ENCODE assay signal across 11 cellular contexts in the genomic region with DNA sequence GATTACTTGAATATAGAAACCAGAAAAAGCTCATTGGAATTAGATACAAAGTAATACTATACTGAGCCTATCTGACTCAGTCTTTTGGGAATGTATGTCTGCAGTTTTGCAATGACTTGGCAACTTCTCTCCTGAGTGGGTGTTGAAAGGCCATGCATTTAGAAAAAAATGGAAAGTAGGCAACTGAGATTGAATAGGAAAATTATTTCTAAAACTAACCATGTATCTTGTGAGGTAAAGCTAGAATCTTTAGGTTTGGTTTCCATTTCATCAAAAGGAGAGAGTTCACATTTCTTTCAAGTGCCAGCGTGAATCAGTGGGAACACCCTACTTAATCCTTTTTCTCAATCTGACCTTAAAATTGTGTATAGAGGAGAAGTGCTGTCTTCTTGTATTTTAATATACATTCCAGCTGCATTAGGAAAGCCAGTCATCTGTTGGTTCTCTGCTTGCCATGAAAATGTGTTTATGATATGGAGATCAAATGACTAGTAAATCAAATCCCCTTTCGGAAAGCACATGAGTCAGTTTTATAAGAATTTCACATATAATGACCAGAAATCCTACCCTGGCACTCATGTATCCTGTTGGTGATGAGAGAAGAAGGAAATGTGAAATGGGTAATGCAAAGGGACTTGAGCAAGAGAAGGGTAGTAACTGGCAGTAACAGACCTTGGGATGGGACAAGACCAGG. TPM values are rescaled to one million over a fixed set of nuclear protein-coding genes. Genes with fewer than 3 reads are reported as not detected.
A peak's percentile ranks its signal among the peaks of the same experiment; 100 is the strongest.
DNase-seq lines count a peak whose midpoint lies in the region; ATAC-seq and TF ChIP-seq lines count a peak whose summit lies in the region.
"Had no signal": no experiment of that assay in that cellular context is flagged by ENCODE, and none has a peak within 500 bp of the region (broad histone marks: within the 10 kb centered on the region; RNA-seq: fewer than 3 reads in every experiment).

No MANE protein-coding gene starts in this region.

- WGBS in heart right ventricle, 2 donors, result 95 to 98% methylated on average over 2 of the region's 2 CpGs
- 37% methylated on average over 2 of the region's 2 CpGs for WGBS in urinary bladder
- 78% methylated on average over 2 of the region's 2 CpGs for WGBS in suprapubic skin

- DNase-seq in heart right ventricle, result no peak
- no peak for DNase-seq in right atrium auricular region (ENCODE audit: low spot score)
- peak; percentile 95 for DNase-seq in astrocyte of the spinal cord (ENCODE audit: low read depth, low spot score)
- DNase-seq in kidney tubule cell (ENCODE audit: low spot score), result peak; percentile 83
- DNase-seq in NCI-H2081 treated with DMSO at 0.1 percent for 48 hours (lab: John Stamatoyannopoulos, UW), result no peak
- no peak for DNase-seq in activated CD4-positive, alpha-beta T cell treated with anti-CD3 and anti-CD28 coated beads, Interleukin-2, amount 50 U/mL, for 4 hours
- DNase-seq in suprapubic skin (ENCODE audit: low spot score in 2 of 2), result no peak
- DNase-seq: activated CD4-positive, CD25-positive, alpha-beta regulatory T cell treated with anti-CD3 and anti-CD28 coated beads, Interleukin-2, amount 50 U/mL, for 72 hours; DMS79 treated with DMSO at 0.1 percent for 48 hours; MM.1S had no signal

- TF ChIP-seq POLR2A in suprapubic skin (IDR thresholded peaks at IDR 0.05), result no peak

- H3K9me3 ChIP-seq in heart right ventricle (peaks cover 0 to 6% (median 0%) of the 10 kb centered on the region in 11 donors), right atrium auricular region (no peaks in the 10 kb centered on the region), suprapubic skin (no peaks in the 10 kb centered on the region)

- H3K27ac ChIP-seq in heart right ventricle (peak overlapping the region in 8 of 10 donors; percentile 30 to 68 (median 54)), right atrium auricular region (peak overlapping the region in 1 of 2 donors; percentile 34), urinary bladder (ENCODE audit: low read depth) (peak overlapping the region; percentile 23), suprapubic skin (no peak overlapping the region)

- peak in 4 of 8 donors; percentile 40 to 77 (median 63) for ATAC-seq in heart right ventricle

- peaks cover 0 to 35% (median 7%) of the 10 kb centered on the region in 9 donors for H3K4me1 ChIP-seq in heart right ventricle
- no peaks in the 10 kb centered on the region for H3K4me1 ChIP-seq in right atrium auricular region
- no peaks in the 10 kb centered on the region for H3K4me1 ChIP-seq in urinary bladder (ENCODE audit: insufficient read depth)
- H3K4me1 ChIP-seq in suprapubic skin, result no peaks in the 10 kb centered on the region

- in situ Hi-C loops in astrocyte of the spinal cord (cut with HindIII; ENCODE audit: low sequenced_read_pairs), result no loop called here

- TF ChIP-seq CTCF in heart right ventricle (IDR thresholded peaks at IDR 0.05) (no peak), right atrium auricular region (IDR thresholded peaks at IDR 0.05) (no peak), astrocyte of the spinal cord (IDR thresholded peaks at IDR 0.05; ENCODE audit: low read depth, low read length) (no peak), suprapubic skin (IDR thresholded peaks at IDR 0.05) (no peak)

- no peak for TF ChIP-seq EP300 in suprapubic skin (IDR thresholded peaks at IDR 0.05)

- intact Hi-C loops in heart right ventricle (cut with DNase I), result no loop called here

- H3K36me3 ChIP-seq in heart right ventricle (peaks cover 0 to 100% (median 60%) of the 10 kb centered on the region in 9 donors), right atrium auricular region (peaks cover 76% of the 10 kb centered on the region), urinary bladder (ENCODE audit: insufficient read depth) (no peaks in the 10 kb centered on the region), suprapubic skin (peaks cover 86% of the 10 kb centered on the region)

- no peaks in the 10 kb centered on the region for H3K27me3 ChIP-seq in heart right ventricle
- H3K27me3 ChIP-seq in right atrium auricular region, result no peaks in the 10 kb centered on the region
- no peaks in the 10 kb centered on the region for H3K27me3 ChIP-seq in suprapubic skin

- no peak overlapping the region for H3K4me3 ChIP-seq in heart right ventricle
- H3K4me3 ChIP-seq in right atrium auricular region, result no peak overlapping the region
- no peak overlapping the region for H3K4me3 ChIP-seq in astrocyte of the spinal cord (ENCODE audit: low read depth, low read length)
- H3K4me3 ChIP-seq in urinary bladder (ENCODE audit: low read depth, low read length), result no peak overlapping the region
- H3K4me3 ChIP-seq in suprapubic skin, result no peak overlapping the region

RNA-seq across cellular contexts. Expression of a gene that starts 30.4 kb away (rescaled TPM):
- total RNA-seq in heart right ventricle, result 10 to 100 TPM; 27.9 to 44.1 (median 34.5) TPM
- polyA plus RNA-seq in heart right ventricle, result 10 to 100 TPM; 14.5 to 15.1 TPM
- total RNA-seq in right atrium auricular region, result 10 to 100 TPM; 23.7 to 29.1 TPM
- total RNA-seq in urinary bladder, result 24.1 TPM
- 21.9 TPM for polyA plus RNA-seq in urinary bladder
- total RNA-seq in suprapubic skin, result 10 to 100 TPM; 42.0 to 91.4 (median 46.0) TPM

RNA-seq across cellular contexts. Expression of a gene that starts 55.9 kb away (rescaled TPM):
- total RNA-seq in heart right ventricle (10 to 100 TPM; 41.4 to 57.2 (median 53.5) TPM), right atrium auricular region (10 to 100 TPM; 44.0 to 51.1 TPM), urinary bladder (76.9 TPM), suprapubic skin (10 to 100 TPM; 43.7 to 60.3 (median 50.7) TPM)
- polyA plus RNA-seq in heart right ventricle (10 to 100 TPM; 24.1 to 55.6 TPM), urinary bladder (79.6 TPM)

RNA-seq across cellular contexts. Expression of a gene that starts 56.2 kb away (rescaled TPM):
- total RNA-seq in heart right ventricle (100 to 1,000 TPM in 8 of 10 donors, 10 to 100 TPM in 2; 95.3 to 159 (median 132) TPM), right atrium auricular region (100 to 1,000 TPM; 162 to 166 TPM), urinary bladder (46.8 TPM), suprapubic skin (100 to 1,000 TPM in 1 of 4 donors, 10 to 100 TPM in 3; 63.6 to 140 (median 70.8) TPM)
- polyA plus RNA-seq in heart right ventricle (100 to 1,000 TPM in 1 of 2 donors, 10 to 100 TPM in 1; 71.9 to 148 TPM), urinary bladder (142 TPM)

Comparison
In these comparisons a context has a peak if more than half of its experiments do, and no peak if none do; other contexts are left out.
1. DNase-seq: peak in astrocyte of the spinal cord (single experiment) and kidney tubule cell (single experiment); none in heart right ventricle (0 of 2), right atrium auricular region (single experiment), NCI-H2081 treated with DMSO at 0.1 percent for 48 hours (single experiment), activated CD4-positive, alpha-beta T cell treated with anti-CD3 and anti-CD28 coated beads, Interleukin-2, amount 50 U/mL, for 4 hours (0 of 2) and suprapubic skin (0 of 2).